Comparison of ENCODE assay signal across 17 cellular contexts in the genomic region with DNA sequence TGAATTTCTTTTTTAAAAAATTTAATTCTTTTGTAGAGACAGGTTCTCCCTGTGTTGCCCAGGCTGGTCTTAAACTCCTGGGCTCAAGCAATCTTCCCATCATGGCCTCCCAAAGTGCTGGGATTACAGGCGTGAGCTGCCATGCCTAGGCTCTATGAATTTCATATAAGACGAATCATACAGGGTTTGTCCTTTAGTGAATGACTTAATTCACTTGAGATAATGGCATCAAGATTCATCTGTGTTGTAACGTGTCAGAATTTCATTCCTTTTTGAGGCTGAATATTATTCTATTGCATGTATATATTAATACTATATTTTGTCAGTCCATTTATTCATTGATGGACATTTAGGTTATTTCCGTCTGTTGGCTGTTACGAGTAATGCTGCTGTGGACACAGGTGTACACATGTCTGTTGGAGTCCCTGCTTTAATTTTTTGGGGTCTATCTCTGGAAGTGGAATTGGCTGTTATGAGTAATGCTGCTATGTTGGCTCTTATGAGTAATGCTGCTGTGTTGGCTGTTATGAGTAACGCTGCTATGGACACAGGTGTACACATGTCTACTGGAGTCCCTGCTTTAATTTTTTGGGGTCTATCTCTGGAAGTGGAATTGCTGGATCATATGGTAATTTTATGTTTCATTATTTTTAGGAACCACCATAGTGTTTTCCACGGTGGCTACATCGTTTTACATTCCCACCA.
DNase-seq lines count a peak whose midpoint lies in the region; FAIRE-seq and TF ChIP-seq lines count a peak whose summit lies in the region.
"Had no signal": no experiment of that assay in that cellular context is flagged by ENCODE, and none has a peak within 500 bp of the region (broad histone marks: within the 10 kb centered on the region; RNA-seq: fewer than 3 reads in every experiment).

No MANE protein-coding gene starts in this region.

- TF ChIP-seq EP300 in sigmoid colon (IDR thresholded peaks at IDR 0.05), result no peak

- no peak overlapping the region for H3K4me3 ChIP-seq in epithelial cell of esophagus (ENCODE audit: low read length)
- no peak overlapping the region for H3K4me3 ChIP-seq in coronary artery
- H3K4me3 ChIP-seq in sigmoid colon, result no peak overlapping the region
- H3K4me3 ChIP-seq: lower lobe of right lung had no signal

- peaks cover 53% of the 10 kb centered on the region for H3K4me1 Mint-ChIP-seq in activated naive CD8-positive, alpha-beta T cell (ENCODE audit: low read depth)
- peaks cover 29% of the 10 kb centered on the region for H3K4me1 Mint-ChIP-seq in activated naive CD8-positive, alpha-beta T cell treated with anti-CD3 and anti-CD28 coated beads for 36 hours
- H3K4me1 Mint-ChIP-seq: nephron had no signal

- H3K27me3 ChIP-seq in sigmoid colon, result no peaks in the 10 kb centered on the region

- H3K27ac ChIP-seq in coronary artery, result no peak overlapping the region
- H3K27ac ChIP-seq in sigmoid colon, result no peak overlapping the region
- H3K27ac ChIP-seq: lower lobe of right lung had no signal

- no peaks in the 10 kb centered on the region for H3K36me3 ChIP-seq in sigmoid colon
- H3K36me3 ChIP-seq: lower lobe of right lung had no signal

- H3K9me3 Mint-ChIP-seq in activated naive CD8-positive, alpha-beta T cell (ENCODE audit: low read depth), result no peaks in the 10 kb centered on the region
- H3K9me3 Mint-ChIP-seq in activated naive CD8-positive, alpha-beta T cell treated with anti-CD3 and anti-CD28 coated beads for 36 hours, result no peaks in the 10 kb centered on the region
- H3K9me3 Mint-ChIP-seq: activated T-cell treated with anti-CD3 and anti-CD28 coated beads, Interleukin-2, amount 50 U/mL, for 24 hours; nephron had no signal

- FAIRE-seq in RCC 7860 (lab: Jason Lieb, UNC), result no peak

- intact Hi-C loops in sigmoid colon (cut with DNase I), result no loop called here

- H3K27ac Mint-ChIP-seq in activated naive CD8-positive, alpha-beta T cell, result peak overlapping the region; percentile 3
- H3K27ac Mint-ChIP-seq in activated naive CD8-positive, alpha-beta T cell treated with anti-CD3 and anti-CD28 coated beads for 36 hours, result no peak overlapping the region
- H3K27ac Mint-ChIP-seq: activated CD4-positive, alpha-beta T cell treated with anti-CD3 and anti-CD28 coated beads for 36 hours; activated T-cell treated with anti-CD3 and anti-CD28 coated beads, Interleukin-2, amount 50 U/mL, for 24 hours; nephron had no signal

- H3K4me3 Mint-ChIP-seq in activated naive CD8-positive, alpha-beta T cell, result no peak overlapping the region
- H3K4me3 Mint-ChIP-seq in activated naive CD8-positive, alpha-beta T cell treated with anti-CD3 and anti-CD28 coated beads for 36 hours, result no peak overlapping the region
- H3K4me3 Mint-ChIP-seq: activated CD4-positive, alpha-beta T cell treated with anti-CD3 and anti-CD28 coated beads for 36 hours; activated T-cell treated with anti-CD3 and anti-CD28 coated beads, Interleukin-2, amount 50 U/mL, for 24 hours; nephron had no signal

- no peak for TF ChIP-seq POLR2A in sigmoid colon (IDR thresholded peaks at IDR 0.05)

- H3K4me1 ChIP-seq in sigmoid colon, result no peaks in the 10 kb centered on the region
- H3K4me1 ChIP-seq: lower lobe of right lung had no signal

- TF ChIP-seq CTCF in epithelial cell of esophagus (IDR thresholded peaks at IDR 0.05; ENCODE audit: insufficient read depth, low read depth, low read length, missing control alignments) (no peak), coronary artery (IDR thresholded peaks at IDR 0.05) (no peak), sigmoid colon (IDR thresholded peaks at IDR 0.05) (no peak)

- WGBS in sigmoid colon, 2 donors, result 89 to 95% methylated on average over 8 of the region's 8 CpGs

- H3K9me3 ChIP-seq in sigmoid colon, result no peaks in the 10 kb centered on the region
- H3K9me3 ChIP-seq: lower lobe of right lung had no signal

- no peaks in the 10 kb centered on the region for H3K27me3 Mint-ChIP-seq in activated naive CD8-positive, alpha-beta T cell
- H3K27me3 Mint-ChIP-seq in activated naive CD8-positive, alpha-beta T cell treated with anti-CD3 and anti-CD28 coated beads for 36 hours, result no peaks in the 10 kb centered on the region
- H3K27me3 Mint-ChIP-seq: activated CD4-positive, alpha-beta T cell treated with anti-CD3 and anti-CD28 coated beads for 36 hours; activated T-cell treated with anti-CD3 and anti-CD28 coated beads, Interleukin-2, amount 50 U/mL, for 24 hours had no signal

- peaks cover 2% of the 10 kb centered on the region for H3K36me3 Mint-ChIP-seq in activated naive CD8-positive, alpha-beta T cell
- no peaks in the 10 kb centered on the region for H3K36me3 Mint-ChIP-seq in activated naive CD8-positive, alpha-beta T cell treated with anti-CD3 and anti-CD28 coated beads for 36 hours

- DNase-seq in activated naive CD8-positive, alpha-beta T cell treated with anti-CD3 and anti-CD28 coated beads for 36 hours, result no peak
- peak; percentile 29 for DNase-seq in RCC 7860 (ENCODE audit: low spot score)
- DNase-seq in epithelial cell of esophagus (ENCODE audit: low read depth), result peak; percentile 86
- no peak for DNase-seq in coronary artery (ENCODE audit: low spot score)
- no peak for DNase-seq in activated CD4-positive, alpha-beta T cell treated with anti-CD3 and anti-CD28 coated beads for 48 hours
- DNase-seq in A172 (ENCODE audit: low spot score), result no peak
- no peak for DNase-seq in sigmoid colon
- DNase-seq: activated CD4-positive, alpha-beta T cell treated with anti-CD3 and anti-CD28 coated beads for 36 hours; activated T-cell treated with anti-CD3 and anti-CD28 coated beads, Interleukin-2, amount 50 U/mL, for 24 hours; amniotic stem cell; dermis blood vessel endothelial cell; lower lobe of right lung; NCI-H2029; NCI-H69; retina had no signal

Comparison
In these comparisons a context has a peak if more than half of its experiments do, and no peak if none do; other contexts are left out.
1. DNase-seq: peak in RCC 7860 (single experiment) and epithelial cell of esophagus (single experiment); none in activated naive CD8-positive, alpha-beta T cell treated with anti-CD3 and anti-CD28 coated beads for 36 hours (single experiment), coronary artery (single experiment), activated CD4-positive, alpha-beta T cell treated with anti-CD3 and anti-CD28 coated beads for 48 hours (single experiment), A172 (single experiment) and sigmoid colon (single experiment).